Comparison of ENCODE assay signal across 24 cellular contexts in the genomic region with DNA sequence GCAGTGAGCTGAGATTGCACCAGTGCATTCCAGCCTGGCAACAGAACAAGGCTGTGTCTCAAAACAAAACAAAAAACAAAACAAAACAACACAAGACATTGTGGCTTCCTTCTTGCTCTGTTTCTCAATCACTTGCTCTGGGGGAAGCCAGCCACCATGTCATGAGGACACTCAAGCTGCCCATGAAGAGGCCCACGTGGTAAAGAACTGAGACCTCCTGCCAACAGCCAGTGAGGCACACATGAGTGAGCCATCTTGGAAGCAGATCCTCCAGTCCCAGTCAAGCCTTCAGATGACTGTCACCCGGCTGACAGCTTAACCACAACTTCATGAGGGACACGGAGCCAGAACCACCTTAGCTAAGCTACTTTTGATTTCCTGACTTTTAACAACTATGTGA. TPM values are rescaled to one million over a fixed set of nuclear protein-coding genes. Genes with fewer than 3 reads are reported as not detected.
DNase-seq lines count a peak whose midpoint lies in the region; ATAC-seq and TF ChIP-seq lines count a peak whose summit lies in the region.
"Had no signal": no experiment of that assay in that cellular context is flagged by ENCODE, and none has a peak within 500 bp of the region (broad histone marks: within the 10 kb centered on the region; RNA-seq: fewer than 3 reads in every experiment).

No MANE protein-coding gene starts in this region.

- H3K9me3 Mint-ChIP-seq in activated CD8-positive, alpha-beta memory T cell treated with anti-CD3 and anti-CD28 coated beads, Interleukin-2, amount 10 ng/mL, durations not matched to agents 7 days and 5 days (ENCODE audit: low read depth), result no peaks in the 10 kb centered on the region
- H3K9me3 Mint-ChIP-seq in T-cell, result no peaks in the 10 kb centered on the region
- H3K9me3 Mint-ChIP-seq: type B pancreatic cell had no signal

- H4K20me1 ChIP-seq in osteoblast (ENCODE audit: insufficient read depth, low read length), result no peaks in the 10 kb centered on the region

- no peak overlapping the region for H3K4me3 Mint-ChIP-seq in activated CD8-positive, alpha-beta memory T cell treated with anti-CD3 and anti-CD28 coated beads, Interleukin-2, amount 10 ng/mL, durations not matched to agents 7 days and 5 days
- H3K4me3 Mint-ChIP-seq in T-cell, result no peak overlapping the region
- H3K4me3 Mint-ChIP-seq: type B pancreatic cell had no signal

- H3K27ac Mint-ChIP-seq in activated CD8-positive, alpha-beta memory T cell treated with anti-CD3 and anti-CD28 coated beads, Interleukin-2, amount 10 ng/mL, durations not matched to agents 7 days and 5 days, result peak overlapping the region; percentile 61
- H3K27ac Mint-ChIP-seq in T-cell, result peak overlapping the region; percentile 59 to 64
- H3K27ac Mint-ChIP-seq: type B pancreatic cell had no signal

- 0 out of 2 replicates have a peak overlapping the region, but pooled peaks have one; percentile 26 for H3K27ac ChIP-seq in HL-60 (replicated peaks)
- no peak overlapping the region for H3K27ac ChIP-seq in osteoblast (ENCODE audit: low read depth, low read length)
- H3K27ac ChIP-seq: esophagus squamous epithelium, ovary had no signal

- H3K36me3 Mint-ChIP-seq in activated CD8-positive, alpha-beta memory T cell treated with anti-CD3 and anti-CD28 coated beads, Interleukin-2, amount 10 ng/mL, durations not matched to agents 7 days and 5 days, result no peaks in the 10 kb centered on the region
- H3K36me3 Mint-ChIP-seq in T-cell, result peaks cover 3% of the 10 kb centered on the region

- no peaks in the 10 kb centered on the region for H3K36me3 ChIP-seq in osteoblast (ENCODE audit: insufficient read depth, low read length)
- H3K36me3 ChIP-seq: esophagus squamous epithelium, ovary had no signal

- POLR2A ChIA-PET in T-cell (lab: Charles Lee), result no interaction called here

- no peaks in the 10 kb centered on the region for H3K79me2 ChIP-seq in osteoblast (ENCODE audit: insufficient read depth, low read length)

- TF ChIP-seq CTCF in HL-60 (IDR thresholded peaks at IDR 0.05; ENCODE audit: insufficient read depth, low read length) (no peak), osteoblast (IDR thresholded peaks at IDR 0.05; ENCODE audit: extremely low read depth, low read depth, low read length) (no peak)

- no peaks in the 10 kb centered on the region for H3K9me3 ChIP-seq in osteoblast (ENCODE audit: low read depth, low read length)
- H3K9me3 ChIP-seq: esophagus squamous epithelium, ovary had no signal

- no peaks in the 10 kb centered on the region for H3K4me1 ChIP-seq in osteoblast (ENCODE audit: insufficient read depth, low read length)

- H3K27me3 ChIP-seq in HL-60 (ENCODE audit: insufficient read depth, poor library complexity, severe bottlenecking) (no peaks in the 10 kb centered on the region), osteoblast (ENCODE audit: insufficient read depth, low read length) (no peaks in the 10 kb centered on the region)
- H3K27me3 ChIP-seq: esophagus squamous epithelium, ovary had no signal

- no peak for ATAC-seq in activated CD8-positive, alpha-beta memory T cell treated with anti-CD3 and anti-CD28 coated beads, Interleukin-2, amount 10 ng/mL, durations not matched to agents 7 days and 5 days
- ATAC-seq in T-cell (replicated peaks in 1 of 4), result no peak
- ATAC-seq: sciatic nerve; stimulated activated naive CD8-positive, alpha-beta T cell treated with anti-CD3 and anti-CD28 coated beads, Interleukin-15, Interleukin-2, amounts not matched to agents 100 U/mL and 50 U/mL, for 24 hours had no signal

- CTCF ChIA-PET in activated CD8-positive, alpha-beta memory T cell treated with anti-CD3 and anti-CD28 coated beads, Interleukin-2, amount 10 ng/mL, durations not matched to agents 7 days and 5 days (lab: Charles Lee), result interaction anchor here (1.0 to 2.8 kb wide), 2 partner anchors 34 to 133 kb away, joined by 3 to 14 read pairs; partner anchors contain the start of gene PTOV1
- CTCF ChIA-PET in T-cell (lab: Charles Lee), result interaction anchor here in 1 of 2 donors (0.6 kb wide), 1 partner anchor 51 kb away, joined by 6 read pairs; the partner anchor contains the start of gene AP2A1

- H3K4me1 Mint-ChIP-seq in activated CD8-positive, alpha-beta memory T cell treated with anti-CD3 and anti-CD28 coated beads, Interleukin-2, amount 10 ng/mL, durations not matched to agents 7 days and 5 days, result peaks cover 14% of the 10 kb centered on the region
- peaks cover 9 to 18% (median 14%) of the 10 kb centered on the region in 3 donors for H3K4me1 Mint-ChIP-seq in T-cell

- no peak overlapping the region for H3K4me2 ChIP-seq in osteoblast (ENCODE audit: insufficient read depth, low read length)

- H3K4me3 ChIP-seq in HL-60 (replicated peaks; ENCODE audit: insufficient read depth, low read length), result no peak overlapping the region
- H3K4me3 ChIP-seq in osteoblast (ENCODE audit: insufficient read depth, low read length), result no peak overlapping the region
- H3K4me3 ChIP-seq: esophagus squamous epithelium, ovary had no signal

- peak overlapping the region; percentile 9 for H2AFZ ChIP-seq in osteoblast (ENCODE audit: low read length)

- DNase-seq in activated CD8-positive, alpha-beta memory T cell treated with anti-CD3 and anti-CD28 coated beads, Interleukin-2, amount 10 ng/mL, durations not matched to agents 7 days and 5 days, result no peak
- no peak for DNase-seq in activated CD8-positive, alpha-beta memory T cell treated with anti-CD3 and anti-CD28 coated beads for 24 hours
- DNase-seq in HL-60 (ENCODE audit: low read depth in 1 of 2, low spot score in 1 of 2), result peak; percentile 13 to 28
- DNase-seq in T-cell, result no peak
- no peak for DNase-seq in osteoblast (ENCODE audit: insufficient read length, low spot score, missing footprints)
- no peak for DNase-seq in SHP77 (lab: John Stamatoyannopoulos, UW)
- no peak for DNase-seq in H4 (ENCODE audit: low spot score)
- no peak for DNase-seq in HuH-7 (ENCODE audit: low spot score)
- DNase-seq: activated effector memory CD4-positive, alpha-beta T cell treated with Interleukin-2 at 50 U/mL for 16 hours; anterior cingulate cortex; cerebellar nuclear complex; effector CD4-positive, alpha-beta T cell; esophagus squamous epithelium; H7; NCI-H1105 treated with DMSO at 0.1 percent for 48 hours; NCI-H226; NK-92 treated with Interleukin-12 subunit alpha and Interleukin-12 subunit beta, amount 100 ng/mL, for 24 hours; ovary; Right ventricle myocardium superior; stimulated activated naive CD8-positive, alpha-beta T cell treated with anti-CD3 and anti-CD28 coated beads, Interleukin-15, Interleukin-2, amounts not matched to agents 100 U/mL and 50 U/mL, for 24 hours; T-helper 1 cell had no signal

- H3K27me3 Mint-ChIP-seq in activated CD8-positive, alpha-beta memory T cell treated with anti-CD3 and anti-CD28 coated beads, Interleukin-2, amount 10 ng/mL, durations not matched to agents 7 days and 5 days, result no peaks in the 10 kb centered on the region
- no peaks in the 10 kb centered on the region for H3K27me3 Mint-ChIP-seq in T-cell
- H3K27me3 Mint-ChIP-seq: type B pancreatic cell had no signal

RNA-seq across cellular contexts. Expression of gene CPT1C, which starts 25.2 kb away (rescaled TPM):
- 1 to 10 TPM; 1.6 TPM for total RNA-seq in activated CD8-positive, alpha-beta memory T cell treated with anti-CD3 and anti-CD28 coated beads, Interleukin-2, amount 10 ng/mL, durations not matched to agents 7 days and 5 days
- 1 to 10 TPM in 4 of 5 donors, not detected in 1; 1.4 to 2.2 (median 1.5) TPM for total RNA-seq in T-cell
- 10.9 and 17.0 TPM in 2 replicates for total RNA-seq in osteoblast
- total RNA-seq in H4 (2014; rRNA removed; shearing (Covaris generic)), result 1.6 and 2.6 TPM in 2 replicates

RNA-seq across cellular contexts. Expression of gene ADM5, which starts 26.8 kb away (rescaled TPM):
- total RNA-seq in activated CD8-positive, alpha-beta memory T cell treated with anti-CD3 and anti-CD28 coated beads, Interleukin-2, amount 10 ng/mL, durations not matched to agents 7 days and 5 days, result 1 to 10 TPM; 2.7 to 3.5 TPM
- total RNA-seq in T-cell (1 to 10 TPM; 3.5 to 6.4 (median 5.6) TPM), osteoblast (under 0.01 and 0.29 TPM in 2 replicates)
- 0.08 and 1.4 TPM in 2 replicates for total RNA-seq in H4 (2014; rRNA removed; shearing (Covaris generic))

RNA-seq across cellular contexts. Expression of gene PRMT1, which starts 39.1 kb away (rescaled TPM):
- 100 to 1,000 TPM; 145 to 257 TPM for total RNA-seq in activated CD8-positive, alpha-beta memory T cell treated with anti-CD3 and anti-CD28 coated beads, Interleukin-2, amount 10 ng/mL, durations not matched to agents 7 days and 5 days
- 100 to 1,000 TPM in 3 of 5 donors, 10 to 100 TPM in 2; 72.0 to 116 (median 107) TPM for total RNA-seq in T-cell
- total RNA-seq in osteoblast, result 199 and 208 TPM in 2 replicates
- total RNA-seq in H4 (2014; rRNA removed; shearing (Covaris generic)), result 629 and 716 TPM in 2 replicates

RNA-seq across cellular contexts. Expression of gene TSKS, which starts 47.0 kb away (rescaled TPM):
- total RNA-seq in activated CD8-positive, alpha-beta memory T cell treated with anti-CD3 and anti-CD28 coated beads, Interleukin-2, amount 10 ng/mL, durations not matched to agents 7 days and 5 days, result 1 to 10 TPM in 1 of 2 experiments, under 1 TPM in 1; 0.47 to 1.3 TPM
- total RNA-seq in T-cell (1 to 10 TPM in 3 of 5 donors, under 1 TPM in 2; 0.23 to 4.1 (median 2.1) TPM), osteoblast (not detected in 2 replicates)
- total RNA-seq in H4 (2014; rRNA removed; shearing (Covaris generic)), result not detected in 2 replicates
- total RNA-seq: Daoy, esophagus squamous epithelium had no signal

RNA-seq across cellular contexts. Expression of gene BCL2L12, which starts 50.4 kb away (rescaled TPM):
- total RNA-seq in activated CD8-positive, alpha-beta memory T cell treated with anti-CD3 and anti-CD28 coated beads, Interleukin-2, amount 10 ng/mL, durations not matched to agents 7 days and 5 days, result 10 to 100 TPM; 90.6 to 94.5 TPM
- total RNA-seq in T-cell, result 10 to 100 TPM; 15.6 to 26.6 (median 24.1) TPM
- total RNA-seq in osteoblast, result 4.4 and 5.1 TPM in 2 replicates
- total RNA-seq in H4 (2014; rRNA removed; shearing (Covaris generic)), result 9.0 and 14.8 TPM in 2 replicates

Comparison
In these comparisons a context has a peak if more than half of its experiments do, and no peak if none do; other contexts are left out.
1. DNase-seq: peak in HL-60 (2 of 2); none in activated CD8-positive, alpha-beta memory T cell treated with anti-CD3 and anti-CD28 coated beads, Interleukin-2, amount 10 ng/mL, durations not matched to agents 7 days and 5 days (single experiment), activated CD8-positive, alpha-beta memory T cell treated with anti-CD3 and anti-CD28 coated beads for 24 hours (single experiment), T-cell (0 of 34), osteoblast (single experiment), SHP77 (0 of 2), H4 (single experiment) and HuH-7 (single experiment).